7 cellular contexts compared by ENCODE assay signal in genomic region chr16:546909-547770, GRCh38. TPM values are rescaled to one million over a fixed set of nuclear protein-coding genes. Genes with fewer than 3 reads are reported as not detected.
DNase-seq lines count a peak whose midpoint lies in the region; ATAC-seq and TF ChIP-seq lines count a peak whose summit lies in the region.
"Had no signal": no experiment of that assay in that cellular context is flagged by ENCODE, and none has a peak within 500 bp of the region (broad histone marks: within the 10 kb centered on the region; RNA-seq: fewer than 3 reads in every experiment).

No MANE protein-coding gene starts in this region.

- peak overlapping the region; percentile 71 to 88 (median 83) for H3K4me2 ChIP-seq in BLaER1 treated with 17β-estradiol and CSF1 and Interleukin-3, amounts not matched to agents 10 nM and 100 nM

- H3K36me3 ChIP-seq in BLaER1 treated with 17β-estradiol and CSF1 and Interleukin-3, amounts not matched to agents 10 nM and 100 nM: peaks cover 39 to 74% (median 48%) of the 10 kb centered on the region in 11 experiments

- peaks cover 65 to 99% (median 92%) of the 10 kb centered on the region in 11 experiments for H4K20me1 ChIP-seq in BLaER1 treated with 17β-estradiol and CSF1 and Interleukin-3, amounts not matched to agents 10 nM and 100 nM

- peak in 4 of 5 donors; percentile 37 to 45 (median 42) for DNase-seq in T-helper 1 cell
- no peak for DNase-seq in epithelial cell of proximal tubule (ENCODE audit: low read depth)
- DNase-seq in stimulated activated CD4-positive, alpha-beta T cell treated with anti-CD3 and anti-CD28 coated beads, Interleukin-12 subunit alpha, Interleukin-12 subunit beta, amount 100 ng/mL, for 4 hours: peak; percentile 56
- no peak for DNase-seq in NCI-H226

- no peaks in the 10 kb centered on the region for H3K9me3 ChIP-seq in BLaER1 treated with 17β-estradiol and CSF1 and Interleukin-3, amounts not matched to agents 10 nM and 100 nM (replicated peaks in 1 of 11)
- H3K9me3 ChIP-seq: HAP-1 had no signal

- peak overlapping the region in 10 of 11 experiments; percentile 21 to 62 (median 54); a peak in 13 of 22 replicates for H3K9ac ChIP-seq in BLaER1 treated with 17β-estradiol and CSF1 and Interleukin-3, amounts not matched to agents 10 nM and 100 nM

- H3K27ac ChIP-seq in BLaER1 treated with 17β-estradiol and CSF1 and Interleukin-3, amounts not matched to agents 10 nM and 100 nM: peak overlapping the region in 8 of 11 experiments; percentile 38 to 63 (median 57); a peak in 16 of 22 replicates

- peak overlapping the region in 6 of 10 experiments; percentile 12 to 53 (median 32); a peak in 10 of 20 replicates for H3K4me3 ChIP-seq in BLaER1 treated with 17β-estradiol and CSF1 and Interleukin-3, amounts not matched to agents 10 nM and 100 nM
- H3K4me3 ChIP-seq in epithelial cell of proximal tubule (ENCODE audit: low read depth, low read length): no peak overlapping the region
- H3K4me3 ChIP-seq: HAP-1 had no signal

- peak; percentile 36 for TF ChIP-seq CTCF in epithelial cell of proximal tubule (conservative IDR thresholded peaks at IDR 0.05; ENCODE audit: low read depth, low read length)

- no peaks in the 10 kb centered on the region for H3K27me3 ChIP-seq in BLaER1 treated with 17β-estradiol and CSF1 and Interleukin-3, amounts not matched to agents 10 nM and 100 nM

- H3K4me1 ChIP-seq in BLaER1 treated with 17β-estradiol and CSF1 and Interleukin-3, amounts not matched to agents 10 nM and 100 nM: peaks cover 24 to 58% (median 53%) of the 10 kb centered on the region in 10 experiments
- H3K4me1 ChIP-seq: HAP-1 had no signal

- ATAC-seq in GM21447 (IDR thresholded peaks at IDR 0.05; ENCODE audit: unreplicated experiment): no peak

RNA-seq across cellular contexts. Expression of gene PRR35, which starts 13.1 kb away (rescaled TPM):
- total RNA-seq in epithelial cell of proximal tubule: not detected in 2 replicates

RNA-seq across cellular contexts. Expression of gene CAPN15, which starts 19.6 kb away (rescaled TPM):
- 54.4 and 75.1 TPM in 2 replicates for total RNA-seq in epithelial cell of proximal tubule

RNA-seq across cellular contexts. Expression of gene NHLRC4, which starts 19.7 kb away (rescaled TPM):
- 0.35 and 0.51 TPM in 2 replicates for total RNA-seq in epithelial cell of proximal tubule

RNA-seq across cellular contexts. Expression of gene PIGQ, which starts 22.6 kb away (rescaled TPM):
- 45.3 and 60.9 TPM in 2 replicates for total RNA-seq in epithelial cell of proximal tubule

RNA-seq across cellular contexts. Expression of gene RAB40C, which starts 42.7 kb away (rescaled TPM):
- 9.9 and 16.6 TPM in 2 replicates for total RNA-seq in epithelial cell of proximal tubule

Comparison
In these comparisons a context has a peak if more than half of its experiments do, and no peak if none do; other contexts are left out.
1. DNase-seq: peak in T-helper 1 cell (4 of 5) and stimulated activated CD4-positive, alpha-beta T cell treated with anti-CD3 and anti-CD28 coated beads, Interleukin-12 subunit alpha, Interleukin-12 subunit beta, amount 100 ng/mL, for 4 hours (single experiment); none in epithelial cell of proximal tubule (single experiment) and NCI-H226 (single experiment).